ENCODE assay signal across 8 cellular contexts in the genomic region with DNA sequence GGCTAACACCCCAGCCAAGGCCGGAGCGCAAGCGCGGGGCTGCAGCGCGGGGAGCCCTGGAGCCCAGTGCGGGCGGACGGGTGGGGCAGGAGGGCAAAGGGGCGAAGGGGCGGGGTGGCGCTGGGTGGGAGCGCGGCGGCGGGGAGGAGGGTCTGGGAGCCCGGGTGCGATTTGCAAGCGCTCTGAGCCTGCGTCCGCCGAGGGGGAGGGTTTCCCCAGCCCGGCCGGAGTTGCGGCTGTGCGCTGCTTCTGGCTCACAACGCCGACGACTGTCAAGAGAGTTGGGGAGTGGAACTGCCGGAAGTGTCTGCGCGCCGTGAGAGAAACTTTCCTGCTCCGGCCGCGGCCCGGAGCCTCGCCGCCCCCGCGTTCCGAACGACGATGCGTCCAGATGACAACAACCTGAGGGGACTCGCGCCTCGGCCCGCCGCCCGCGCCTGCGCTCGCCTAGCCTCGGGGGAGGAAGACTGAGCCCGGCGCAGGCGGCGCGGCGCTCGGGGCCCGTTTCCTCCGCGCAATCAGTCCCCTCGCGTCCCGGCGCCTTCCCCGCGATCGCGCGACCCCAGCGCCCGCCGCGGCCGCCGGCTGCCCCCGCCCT. TPM values are rescaled to one million over a fixed set of nuclear protein-coding genes. Genes with fewer than 3 reads are reported as not detected.
DNase-seq lines count a peak whose midpoint lies in the region; ATAC-seq, FAIRE-seq and TF ChIP-seq lines count a peak whose summit lies in the region.

A gene with protein sequence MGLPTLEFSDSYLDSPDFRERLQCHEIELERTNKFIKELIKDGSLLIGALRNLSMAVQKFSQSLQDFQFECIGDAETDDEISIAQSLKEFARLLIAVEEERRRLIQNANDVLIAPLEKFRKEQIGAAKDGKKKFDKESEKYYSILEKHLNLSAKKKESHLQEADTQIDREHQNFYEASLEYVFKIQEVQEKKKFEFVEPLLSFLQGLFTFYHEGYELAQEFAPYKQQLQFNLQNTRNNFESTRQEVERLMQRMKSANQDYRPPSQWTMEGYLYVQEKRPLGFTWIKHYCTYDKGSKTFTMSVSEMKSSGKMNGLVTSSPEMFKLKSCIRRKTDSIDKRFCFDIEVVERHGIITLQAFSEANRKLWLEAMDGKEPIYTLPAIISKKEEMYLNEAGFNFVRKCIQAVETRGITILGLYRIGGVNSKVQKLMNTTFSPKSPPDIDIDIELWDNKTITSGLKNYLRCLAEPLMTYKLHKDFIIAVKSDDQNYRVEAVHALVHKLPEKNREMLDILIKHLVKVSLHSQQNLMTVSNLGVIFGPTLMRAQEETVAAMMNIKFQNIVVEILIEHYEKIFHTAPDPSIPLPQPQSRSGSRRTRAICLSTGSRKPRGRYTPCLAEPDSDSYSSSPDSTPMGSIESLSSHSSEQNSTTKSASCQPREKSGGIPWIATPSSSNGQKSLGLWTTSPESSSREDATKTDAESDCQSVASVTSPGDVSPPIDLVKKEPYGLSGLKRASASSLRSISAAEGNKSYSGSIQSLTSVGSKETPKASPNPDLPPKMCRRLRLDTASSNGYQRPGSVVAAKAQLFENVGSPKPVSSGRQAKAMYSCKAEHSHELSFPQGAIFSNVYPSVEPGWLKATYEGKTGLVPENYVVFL (plus strand): TSS at position 257 of the 598 bp plus-strand sequence. CDS start 391 bp downstream, outside the sequence.

- FAIRE-seq in GM12891 (lab: Jason Lieb, UNC) = peak; percentile 88

- no peak for TF ChIP-seq POLR2A in GM12891 (IDR thresholded peaks at IDR 0.05; ENCODE audit: low read depth, low read length)
- TF ChIP-seq POLR2A in NB4 (IDR thresholded peaks at IDR 0.05; ENCODE audit: extremely low read depth, insufficient read length) = no peak

- DNase-seq in A172 (ENCODE audit: low spot score) (no peak), GM12891 (ENCODE audit: insufficient read length, low spot score) (peak; percentile 57), NB4 (ENCODE audit: low read depth) (peak; percentile 15), head of caudate nucleus (peak in 41 of 42 donors; percentile 25 to 83 (median 54)), omental fat pad (ENCODE audit: low spot score) (peak; percentile 22), SIG-M5 (lab: John Stamatoyannopoulos, UW) (no peak)

- H3K4me3 Mint-ChIP-seq in activated naive CD4-positive, alpha-beta T cell treated with anti-CD3 and anti-CD28 coated beads, Interleukin-2, amount 50 U/mL, for 24 hours = peak within 1 kb of the TSS; percentile 77

- H3K27me3 Mint-ChIP-seq in activated naive CD4-positive, alpha-beta T cell treated with anti-CD3 and anti-CD28 coated beads, Interleukin-2, amount 50 U/mL, for 24 hours = peaks cover 29% of the 10 kb centered on the region

- H3K9me3 Mint-ChIP-seq in activated naive CD4-positive, alpha-beta T cell treated with anti-CD3 and anti-CD28 coated beads, Interleukin-2, amount 50 U/mL, for 24 hours = peaks cover 4% of the 10 kb centered on the region

- H3K4me1 Mint-ChIP-seq in activated naive CD4-positive, alpha-beta T cell treated with anti-CD3 and anti-CD28 coated beads, Interleukin-2, amount 50 U/mL, for 24 hours = peaks cover 7% of the 10 kb centered on the region

- H3K27ac Mint-ChIP-seq in activated naive CD4-positive, alpha-beta T cell treated with anti-CD3 and anti-CD28 coated beads, Interleukin-2, amount 50 U/mL, for 24 hours = no peak within 1 kb of the TSS

- intact Hi-C loops in head of caudate nucleus (cut with DNase I) = loop anchor here (10.0 kb wide), 2 partner anchors 168 to 248 kb away; no protein-coding TSS in a partner anchor

- no peak within 1 kb of the TSS for H3K4me3 ChIP-seq in NB4 (ENCODE audit: low read depth, low read length)

- no peaks in the 10 kb centered on the region for H3K36me3 Mint-ChIP-seq in activated naive CD4-positive, alpha-beta T cell treated with anti-CD3 and anti-CD28 coated beads, Interleukin-2, amount 50 U/mL, for 24 hours

- ATAC-seq in HG02588 (IDR thresholded peaks at IDR 0.05; ENCODE audit: unreplicated experiment) (peak; percentile 74), omental fat pad (ENCODE audit: low FRiP score) (peak; percentile 52)

- TF ChIP-seq CTCF in NB4 (IDR thresholded peaks at IDR 0.05; ENCODE audit: low read depth, low read length) (no peak), omental fat pad (IDR thresholded peaks at IDR 0.05) (no peak)

TF ChIP-seq in GM12891, 5 proteins besides CTCF, POLR2A, EP300 and RAD21:
- TF ChIP-seq TAF1 (IDR thresholded peaks at IDR 0.05; ENCODE audit: low read depth, low read length) (no peak), POLR2AphosphoS5 (IDR thresholded peaks at IDR 0.05; ENCODE audit: low read depth, low read length) (no peak), POU2F2 (IDR thresholded peaks at IDR 0.05; ENCODE audit: low read depth, low read length) (no peak), PAX5 (IDR thresholded peaks at IDR 0.05; ENCODE audit: insufficient read depth, low read length, severe bottlenecking) (no peak), SPI1 (IDR thresholded peaks at IDR 0.05; ENCODE audit: low read depth, low read length) (no peak)
TF ChIP-seq in GM12891: peak in this region for 0.

RNA-seq across cellular contexts. Expression of the gene that starts here (rescaled TPM):
- total RNA-seq in A172 (2014; rRNA removed; shearing (Covaris generic)) = 15.8 and 17.1 TPM in 2 replicates
- 0.27 TPM for polyA plus RNA-seq in GM12891 (2012; ENCODE audit: low read depth, missing spikeins)
- 10 to 100 TPM in 3 of 4 donors, 1 to 10 TPM in 1; 9.6 to 47.4 (median 15.7) TPM for total RNA-seq in omental fat pad

Comparison
In these comparisons a context has a peak if more than half of its experiments do, and no peak if none do; other contexts are left out.
1. DNase-seq: peak in GM12891 (single experiment), NB4 (single experiment), head of caudate nucleus (41 of 42) and omental fat pad (single experiment); none in A172 (single experiment) and SIG-M5 (single experiment).